8 cellular contexts compared by ENCODE assay signal in genomic region chr2:64203131-64204005, GRCh38. TPM values are rescaled to one million over a fixed set of nuclear protein-coding genes. Genes with fewer than 3 reads are reported as not detected.
DNase-seq lines count a peak whose midpoint lies in the region; ATAC-seq and TF ChIP-seq lines count a peak whose summit lies in the region.

No MANE protein-coding gene starts in this region.

- DNase-seq in GM04504 (ENCODE audit: low read depth) (peak; percentile 26), RPMI7951 (ENCODE audit: low read depth) (peak; percentile 32), fibroblast of pulmonary artery (ENCODE audit: low read depth) (peak; percentile 17), retina (peak; percentile 34), mucosa of gallbladder (ENCODE audit: low spot score) (no peak), NCI-H774 (lab: John Stamatoyannopoulos, UW) (no peak), epidermal melanocyte (ENCODE audit: insufficient read length, low spot score) (no peak)

- ATAC-seq in GM18502 (IDR thresholded peaks at IDR 0.05; ENCODE audit: poor library complexity, unreplicated experiment) = no peak

- H3K4me3 ChIP-seq in fibroblast of pulmonary artery (replicated peaks; ENCODE audit: low read depth, low read length) = no peak overlapping the region

- no peak for TF ChIP-seq CTCF in fibroblast of pulmonary artery (IDR thresholded peaks at IDR 0.05; ENCODE audit: low read length, missing control alignments)

RNA-seq across cellular contexts. Expression of gene PELI1, which starts 59.1 kb away (rescaled TPM):
- 4.6 and 6.2 TPM in 2 replicates for total RNA-seq in RPMI7951 (2014; rRNA removed; shearing (Covaris generic))
- total RNA-seq in mucosa of gallbladder = 53.5 TPM

Comparison
In these comparisons a context has a peak if more than half of its experiments do, and no peak if none do; other contexts are left out.
1. DNase-seq: peak in GM04504 (single experiment), RPMI7951 (single experiment), fibroblast of pulmonary artery (single experiment) and retina (single experiment); none in mucosa of gallbladder (single experiment), NCI-H774 (single experiment) and epidermal melanocyte (single experiment).